ENCODE assay signal across 2 cellular contexts in the genomic region with DNA sequence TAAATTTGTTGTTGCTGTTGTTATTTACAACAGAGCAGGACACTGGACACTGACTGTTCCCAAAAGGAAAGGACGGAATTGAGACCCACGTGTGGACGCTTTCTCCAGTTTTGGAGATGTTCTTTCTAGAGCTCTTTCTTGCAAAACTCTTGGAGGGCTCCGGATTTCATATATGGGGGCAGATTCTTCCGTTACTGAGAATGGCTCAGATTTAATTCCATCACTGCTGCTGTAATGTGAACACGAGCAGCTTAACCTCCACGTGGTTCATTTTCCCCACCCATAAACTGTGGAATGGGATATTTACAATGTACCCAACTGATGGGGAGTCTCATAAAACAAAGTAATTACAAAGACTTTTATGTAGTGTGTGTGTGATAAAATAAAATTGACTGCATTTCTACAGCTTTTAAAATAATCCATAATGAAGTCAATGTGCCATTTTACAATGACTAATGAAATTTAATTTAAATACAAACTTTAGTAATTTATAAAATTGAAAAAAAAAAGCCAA.
TF ChIP-seq lines count a peak whose summit lies in the region.

No MANE protein-coding gene starts in this region.

TF ChIP-seq in GM23338, 12 proteins besides CTCF, POLR2A, EP300 and RAD21:
- TF ChIP-seq, protein P1, sequence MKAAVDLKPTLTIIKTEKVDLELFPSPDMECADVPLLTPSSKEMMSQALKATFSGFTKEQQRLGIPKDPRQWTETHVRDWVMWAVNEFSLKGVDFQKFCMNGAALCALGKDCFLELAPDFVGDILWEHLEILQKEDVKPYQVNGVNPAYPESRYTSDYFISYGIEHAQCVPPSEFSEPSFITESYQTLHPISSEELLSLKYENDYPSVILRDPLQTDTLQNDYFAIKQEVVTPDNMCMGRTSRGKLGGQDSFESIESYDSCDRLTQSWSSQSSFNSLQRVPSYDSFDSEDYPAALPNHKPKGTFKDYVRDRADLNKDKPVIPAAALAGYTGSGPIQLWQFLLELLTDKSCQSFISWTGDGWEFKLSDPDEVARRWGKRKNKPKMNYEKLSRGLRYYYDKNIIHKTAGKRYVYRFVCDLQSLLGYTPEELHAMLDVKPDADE (IDR thresholded peaks at IDR 0.05) = no peak
- no peak for TF ChIP-seq NANOG (IDR thresholded peaks at IDR 0.05; ENCODE audit: borderline replicate concordance)
- TF ChIP-seq, protein P2, sequence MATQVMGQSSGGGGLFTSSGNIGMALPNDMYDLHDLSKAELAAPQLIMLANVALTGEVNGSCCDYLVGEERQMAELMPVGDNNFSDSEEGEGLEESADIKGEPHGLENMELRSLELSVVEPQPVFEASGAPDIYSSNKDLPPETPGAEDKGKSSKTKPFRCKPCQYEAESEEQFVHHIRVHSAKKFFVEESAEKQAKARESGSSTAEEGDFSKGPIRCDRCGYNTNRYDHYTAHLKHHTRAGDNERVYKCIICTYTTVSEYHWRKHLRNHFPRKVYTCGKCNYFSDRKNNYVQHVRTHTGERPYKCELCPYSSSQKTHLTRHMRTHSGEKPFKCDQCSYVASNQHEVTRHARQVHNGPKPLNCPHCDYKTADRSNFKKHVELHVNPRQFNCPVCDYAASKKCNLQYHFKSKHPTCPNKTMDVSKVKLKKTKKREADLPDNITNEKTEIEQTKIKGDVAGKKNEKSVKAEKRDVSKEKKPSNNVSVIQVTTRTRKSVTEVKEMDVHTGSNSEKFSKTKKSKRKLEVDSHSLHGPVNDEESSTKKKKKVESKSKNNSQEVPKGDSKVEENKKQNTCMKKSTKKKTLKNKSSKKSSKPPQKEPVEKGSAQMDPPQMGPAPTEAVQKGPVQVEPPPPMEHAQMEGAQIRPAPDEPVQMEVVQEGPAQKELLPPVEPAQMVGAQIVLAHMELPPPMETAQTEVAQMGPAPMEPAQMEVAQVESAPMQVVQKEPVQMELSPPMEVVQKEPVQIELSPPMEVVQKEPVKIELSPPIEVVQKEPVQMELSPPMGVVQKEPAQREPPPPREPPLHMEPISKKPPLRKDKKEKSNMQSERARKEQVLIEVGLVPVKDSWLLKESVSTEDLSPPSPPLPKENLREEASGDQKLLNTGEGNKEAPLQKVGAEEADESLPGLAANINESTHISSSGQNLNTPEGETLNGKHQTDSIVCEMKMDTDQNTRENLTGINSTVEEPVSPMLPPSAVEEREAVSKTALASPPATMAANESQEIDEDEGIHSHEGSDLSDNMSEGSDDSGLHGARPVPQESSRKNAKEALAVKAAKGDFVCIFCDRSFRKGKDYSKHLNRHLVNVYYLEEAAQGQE (IDR thresholded peaks at IDR 0.05; ENCODE audit: unreplicated experiment) = no peak
- TF ChIP-seq ZNF462 (CRISPR knock-in tag; IDR thresholded peaks at IDR 0.05) = no peak
- TF ChIP-seq JUNB (IDR thresholded peaks at IDR 0.05; ENCODE audit: unreplicated experiment) = no peak

TF ChIP-seq in H1, 55 proteins besides CTCF, POLR2A, EP300 and RAD21:
- TF ChIP-seq SUZ12 (IDR thresholded peaks at IDR 0.05; ENCODE audit: low read length) = no peak
- no peak for TF ChIP-seq FOSL1 (IDR thresholded peaks at IDR 0.05; ENCODE audit: insufficient read depth, low read depth, low read length)
- no peak for TF ChIP-seq PHF8 (conservative IDR thresholded peaks at IDR 0.05; ENCODE audit: low read depth, low read length)
- TF ChIP-seq TCF12 (IDR thresholded peaks at IDR 0.05; ENCODE audit: low read depth, low read length) = no peak
- no peak for TF ChIP-seq MAX (IDR thresholded peaks at IDR 0.05)
- TF ChIP-seq YY1 (IDR thresholded peaks at IDR 0.05; ENCODE audit: low read depth, low read length) = no peak
- TF ChIP-seq EGR1 (IDR thresholded peaks at IDR 0.05; ENCODE audit: borderline replicate concordance, low read depth, low read length) = no peak
- TF ChIP-seq SP4 (IDR thresholded peaks at IDR 0.05; ENCODE audit: low read length) = no peak
- no peak for TF ChIP-seq CBX5 (IDR thresholded peaks at IDR 0.05; ENCODE audit: low read depth, low read length)
- TF ChIP-seq BACH1 (IDR thresholded peaks at IDR 0.05; ENCODE audit: low read length) = no peak
- TF ChIP-seq TAF1 (IDR thresholded peaks at IDR 0.05; ENCODE audit: low read depth, low read length) = no peak
- no peak for TF ChIP-seq CHD7 (IDR thresholded peaks at IDR 0.05; ENCODE audit: insufficient replicate concordance, low read length)
- no peak for TF ChIP-seq CEBPB (IDR thresholded peaks at IDR 0.05; ENCODE audit: low read depth, low read length)
- TF ChIP-seq KDM4A (IDR thresholded peaks at IDR 0.05; ENCODE audit: low read depth, low read length, severe bottlenecking) = no peak
- no peak for TF ChIP-seq KDM5A (IDR thresholded peaks at IDR 0.05; ENCODE audit: low read length)
- TF ChIP-seq RXRA (IDR thresholded peaks at IDR 0.05; ENCODE audit: insufficient read depth, low read depth, low read length) = no peak
- no peak for TF ChIP-seq TAF7 (optimal IDR thresholded peaks at IDR 0.05; ENCODE audit: borderline replicate concordance, low read depth, low read length)
- no peak for TF ChIP-seq KDM1A (IDR thresholded peaks at IDR 0.05; ENCODE audit: borderline replicate concordance, low read length)
- TF ChIP-seq GABPA (IDR thresholded peaks at IDR 0.05; ENCODE audit: borderline replicate concordance, insufficient read depth, low read length) = no peak
